24 cellular contexts compared by ENCODE assay signal in the genomic region with DNA sequence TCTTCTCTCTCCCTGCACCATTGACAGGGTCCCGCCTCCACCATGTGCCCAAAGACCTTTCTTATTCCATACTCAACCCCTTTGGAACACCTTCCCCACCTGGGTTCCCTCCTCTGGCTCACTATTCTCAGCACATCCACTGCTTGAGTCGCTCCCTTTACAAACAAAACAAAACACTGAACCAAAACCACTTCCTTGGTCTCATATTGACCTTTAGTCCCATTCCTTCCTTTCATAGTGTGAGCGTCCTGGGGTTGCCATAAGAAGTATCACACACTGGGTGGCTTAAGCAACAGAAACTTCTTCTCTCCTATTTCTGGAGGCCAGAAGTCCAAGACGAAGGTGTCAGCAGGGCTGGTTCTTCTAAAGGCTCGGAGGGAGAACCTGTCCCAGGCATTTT.
"Had no signal": no experiment of that assay in that cellular context is flagged by ENCODE, and none has a peak within 500 bp of the region (broad histone marks: within the 10 kb centered on the region; RNA-seq: fewer than 3 reads in every experiment).

No MANE protein-coding gene starts in this region.

- DNase-seq: activated CD4-positive, alpha-beta T cell treated with anti-CD3 and anti-CD28 coated beads for 36 hours; activated CD4-positive, alpha-beta T cell treated with anti-CD3 and anti-CD28 coated beads, Interleukin-2, amount 50 U/mL, for 4 hours; activated CD8-positive, alpha-beta memory T cell treated with anti-CD3 and anti-CD28 coated beads, Interleukin-2, amount 10 ng/mL, durations not matched to agents 7 days and 5 days; activated CD8-positive, alpha-beta T cell treated with anti-CD3 and anti-CD28 coated beads, Interleukin-2, amount 10 ng/mL, durations not matched to agents 7 days and 5 days; activated effector memory CD4-positive, alpha-beta T cell treated with anti-CD3 and anti-CD28 coated beads, Interleukin-2, amount 50 U/mL, for 16 hours; activated naive CD4-positive, alpha-beta T cell treated with Interleukin-2 at 50 U/mL for 16 hours; activated naive CD8-positive, alpha-beta T cell treated with anti-CD3 and anti-CD28 coated beads, Interleukin-2, amount 50 U/mL, for 24 hours; activated T-cell treated with anti-CD3 and anti-CD28 coated beads, Interleukin-2, amount 50 U/mL, for 4 hours; amniotic stem cell; body of pancreas; central memory CD4-positive, alpha-beta T cell; MM.1S; NCI-H1048; NCI-H146; NCI-H187 treated with DMSO at 0.1 percent for 48 hours; NCI-H2171 treated with DMSO at 0.1 percent for 48 hours; NCI-H345; NCI-H510A; NCI-H69; SHP77 treated with DMSO at 0.1 percent for 48 hours; T-cell; T-helper 2 cell; WERI-Rb-1 had no signal

- H3K9me3 Mint-ChIP-seq: activated naive CD4-positive, alpha-beta T cell treated with anti-CD3 and anti-CD28 coated beads, Interleukin-2, amount 50 U/mL, for 72 hours; activated naive CD8-positive, alpha-beta T cell treated with anti-CD3 and anti-CD28 coated beads, Interleukin-2, amount 50 U/mL, for 24 hours; activated T-cell treated with anti-CD3 and anti-CD28 coated beads, Interleukin-2, amount 50 U/mL, for 4 hours had no signal

- H3K36me3 Mint-ChIP-seq: activated CD8-positive, alpha-beta memory T cell treated with anti-CD3 and anti-CD28 coated beads, Interleukin-2, amount 10 ng/mL, durations not matched to agents 7 days and 5 days; T-cell had no signal

- H3K27ac Mint-ChIP-seq: activated CD4-positive, alpha-beta T cell treated with anti-CD3 and anti-CD28 coated beads for 36 hours; activated CD8-positive, alpha-beta memory T cell treated with anti-CD3 and anti-CD28 coated beads, Interleukin-2, amount 10 ng/mL, durations not matched to agents 7 days and 5 days; activated CD8-positive, alpha-beta T cell treated with anti-CD3 and anti-CD28 coated beads, Interleukin-2, amount 10 ng/mL, durations not matched to agents 7 days and 5 days; activated naive CD4-positive, alpha-beta T cell treated with anti-CD3 and anti-CD28 coated beads, Interleukin-2, amount 50 U/mL, for 72 hours; activated naive CD8-positive, alpha-beta T cell treated with anti-CD3 and anti-CD28 coated beads, Interleukin-2, amount 50 U/mL, for 24 hours; T-cell had no signal

- H3K4me3 Mint-ChIP-seq: activated CD4-positive, alpha-beta T cell treated with anti-CD3 and anti-CD28 coated beads for 36 hours; activated CD8-positive, alpha-beta memory T cell treated with anti-CD3 and anti-CD28 coated beads, Interleukin-2, amount 10 ng/mL, durations not matched to agents 7 days and 5 days; activated CD8-positive, alpha-beta T cell treated with anti-CD3 and anti-CD28 coated beads, Interleukin-2, amount 10 ng/mL, durations not matched to agents 7 days and 5 days; activated naive CD8-positive, alpha-beta T cell treated with anti-CD3 and anti-CD28 coated beads, Interleukin-2, amount 50 U/mL, for 24 hours; activated T-cell treated with anti-CD3 and anti-CD28 coated beads, Interleukin-2, amount 50 U/mL, for 4 hours; T-cell had no signal

- ATAC-seq: activated CD4-positive, alpha-beta T cell treated with anti-CD3 and anti-CD28 coated beads for 36 hours; activated CD8-positive, alpha-beta memory T cell treated with anti-CD3 and anti-CD28 coated beads, Interleukin-2, amount 10 ng/mL, durations not matched to agents 7 days and 5 days; activated CD8-positive, alpha-beta T cell treated with anti-CD3 and anti-CD28 coated beads, Interleukin-2, amount 10 ng/mL, durations not matched to agents 7 days and 5 days; activated naive CD4-positive, alpha-beta T cell treated with anti-CD3 and anti-CD28 coated beads, Interleukin-2, amount 50 U/mL, for 72 hours; activated naive CD8-positive, alpha-beta T cell treated with anti-CD3 and anti-CD28 coated beads, Interleukin-2, amount 50 U/mL, for 24 hours; activated T-cell treated with anti-CD3 and anti-CD28 coated beads, Interleukin-2, amount 50 U/mL, for 4 hours; body of pancreas; T-cell had no signal
